9 cellular contexts compared by ENCODE assay signal in the genomic region with DNA sequence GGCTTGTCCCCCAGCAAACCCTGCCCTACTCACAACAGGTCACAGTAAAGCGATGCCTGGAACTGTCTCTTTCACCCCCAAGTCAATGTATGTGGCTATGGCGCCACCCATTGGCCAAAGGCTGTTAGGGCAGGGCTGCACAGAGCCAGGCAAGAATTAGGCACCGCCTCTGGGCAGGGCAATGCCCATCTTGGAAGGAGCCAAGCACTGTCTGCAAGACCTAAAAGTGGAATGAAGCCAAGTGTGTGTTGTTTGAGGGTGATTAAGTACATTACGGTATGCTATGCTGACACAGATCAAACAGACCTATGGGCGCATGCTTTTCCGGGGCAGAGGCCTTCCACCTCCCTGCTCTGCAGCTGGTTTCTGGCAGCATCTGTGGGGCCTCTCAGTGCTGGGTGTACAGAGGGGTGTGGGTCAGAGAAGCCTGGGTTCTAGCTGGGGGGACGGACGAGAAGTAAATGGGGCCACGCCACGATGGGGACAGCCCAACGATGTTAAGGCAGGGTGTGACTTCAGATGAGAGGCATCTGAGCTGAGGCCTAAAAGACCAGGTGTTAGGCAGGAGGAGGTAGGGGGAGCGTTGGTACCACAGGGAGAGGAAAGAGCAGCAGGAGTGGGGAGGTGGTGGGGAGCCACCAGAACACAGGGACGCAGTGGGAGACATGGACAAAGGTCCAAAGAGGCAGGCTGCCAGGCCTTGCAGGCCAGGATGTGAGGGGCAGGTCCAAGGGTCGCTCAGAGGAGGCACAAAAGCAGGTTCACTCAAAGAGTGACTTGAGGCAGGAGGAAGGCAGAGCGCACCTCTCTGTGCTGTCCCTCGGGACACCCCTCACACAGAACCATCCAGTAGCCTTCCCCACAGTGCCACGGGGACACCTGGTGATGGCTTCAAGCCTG. TPM values are rescaled to one million over a fixed set of nuclear protein-coding genes. Genes with fewer than 3 reads are reported as not detected.
DNase-seq lines count a peak whose midpoint lies in the region; ATAC-seq and TF ChIP-seq lines count a peak whose summit lies in the region.
"Had no signal": no experiment of that assay in that cellular context is flagged by ENCODE, and none has a peak within 500 bp of the region (broad histone marks: within the 10 kb centered on the region; RNA-seq: fewer than 3 reads in every experiment).

No MANE protein-coding gene starts in this region.

- no peaks in the 10 kb centered on the region for H3K36me3 ChIP-seq in CD4-positive, alpha-beta memory T cell (ENCODE audit: insufficient read depth, low read length)

- POLR2A ChIA-PET in CD4-positive, alpha-beta memory T cell (lab: Charles Lee; ENCODE audit: partially characterized antibody): interaction anchor here (2.0 kb wide), 1 partner anchor 50 kb away, joined by 5 read pairs; a partner anchor contains a TSS

- H3K27ac ChIP-seq in CD4-positive, alpha-beta memory T cell (ENCODE audit: low read depth, low read length): no peak overlapping the region
- H3K27ac ChIP-seq: SK-N-MC had no signal

- H3K27me3 Mint-ChIP-seq in CD4-positive, alpha-beta memory T cell: no peaks in the 10 kb centered on the region
- no peaks in the 10 kb centered on the region for H3K27me3 Mint-ChIP-seq in natural killer cell treated with Interleukin-12 subunit alpha and Interleukin-12 subunit beta and Interleukin-15 and Interleukin-18, amount 100 ng/mL, for 72 hours
- peaks cover 3% of the 10 kb centered on the region for H3K27me3 Mint-ChIP-seq in type B pancreatic cell

- peak; percentile 94 for ATAC-seq in esophagus mucosa
- peak; percentile 67 to 77 for ATAC-seq in natural killer cell treated with Interleukin-12 subunit alpha and Interleukin-12 subunit beta and Interleukin-15 and Interleukin-18, amount 100 ng/mL, for 72 hours

- H3K4me1 ChIP-seq in CD4-positive, alpha-beta memory T cell (ENCODE audit: insufficient read depth, low read length): peaks cover 13% of the 10 kb centered on the region

- no peaks in the 10 kb centered on the region for H3K9me3 Mint-ChIP-seq in CD4-positive, alpha-beta memory T cell
- no peaks in the 10 kb centered on the region for H3K9me3 Mint-ChIP-seq in natural killer cell treated with Interleukin-12 subunit alpha and Interleukin-12 subunit beta and Interleukin-15 and Interleukin-18, amount 100 ng/mL, for 72 hours
- no peaks in the 10 kb centered on the region for H3K9me3 Mint-ChIP-seq in type B pancreatic cell

- H3K36me3 Mint-ChIP-seq in CD4-positive, alpha-beta memory T cell: peaks cover 0 to 2% of the 10 kb centered on the region in 2 donors
- H3K36me3 Mint-ChIP-seq in natural killer cell treated with Interleukin-12 subunit alpha and Interleukin-12 subunit beta and Interleukin-15 and Interleukin-18, amount 100 ng/mL, for 72 hours: no peaks in the 10 kb centered on the region
- no peaks in the 10 kb centered on the region for H3K36me3 Mint-ChIP-seq in type B pancreatic cell

- H3K9me3 ChIP-seq in CD4-positive, alpha-beta memory T cell (ENCODE audit: control insufficient read depth in 1 of 2, low read length in 2 of 2): no peaks in the 10 kb centered on the region

- no peaks in the 10 kb centered on the region for H3K27me3 ChIP-seq in CD4-positive, alpha-beta memory T cell (ENCODE audit: insufficient read depth, low read length)

- H3K27ac Mint-ChIP-seq in CD4-positive, alpha-beta memory T cell: peak overlapping the region in 2 of 7 donors; percentile 29 to 84
- H3K27ac Mint-ChIP-seq in natural killer cell treated with Interleukin-12 subunit alpha and Interleukin-12 subunit beta and Interleukin-15 and Interleukin-18, amount 100 ng/mL, for 72 hours: no peak overlapping the region
- peak overlapping the region; percentile 3 for H3K27ac Mint-ChIP-seq in type B pancreatic cell

- intact Hi-C loops in CD4-positive, alpha-beta memory T cell (cut with micrococcal nuclease): no loop called here

- peak; percentile 50 to 56 (median 51) for DNase-seq in CD4-positive, alpha-beta memory T cell
- DNase-seq in HCEC 1CT (peak; percentile 72), NCI-H82 treated with DMSO at 0.1 percent for 48 hours (lab: John Stamatoyannopoulos, UW; ENCODE audit: unreplicated experiment) (peak; percentile 37), activated T-cell treated with anti-CD3 and anti-CD28 coated beads for 4 hours (peak; percentile 46), type B pancreatic cell (ENCODE audit: extremely low spot score, unreplicated experiment) (peak; percentile 81), NCI-H2107 (lab: John Stamatoyannopoulos, UW) (no peak)
- peak; percentile 76 for DNase-seq in natural killer cell treated with Interleukin-12 subunit alpha and Interleukin-12 subunit beta and Interleukin-15 and Interleukin-18, amount 100 ng/mL, for 72 hours (ENCODE audit: low spot score)

- TF ChIP-seq CTCF in type B pancreatic cell (conservative IDR thresholded peaks at IDR 0.05): peak; percentile 95

- CTCF ChIA-PET in CD4-positive, alpha-beta memory T cell (lab: Charles Lee; ENCODE audit: partially characterized antibody): interaction anchor here (0.7 to 3.2 kb wide), 2 partner anchors 48 to 96 kb away, joined by 3 to 26 read pairs; no protein-coding TSS in a partner anchor

- peaks cover 8 to 20% (median 11%) of the 10 kb centered on the region in 4 donors for H3K4me1 Mint-ChIP-seq in CD4-positive, alpha-beta memory T cell
- peaks cover 17% of the 10 kb centered on the region in 2 donors for H3K4me1 Mint-ChIP-seq in natural killer cell treated with Interleukin-12 subunit alpha and Interleukin-12 subunit beta and Interleukin-15 and Interleukin-18, amount 100 ng/mL, for 72 hours (ENCODE audit: low read depth in 2 of 2)
- H3K4me1 Mint-ChIP-seq in type B pancreatic cell (ENCODE audit: unreplicated experiment): peaks cover 12% of the 10 kb centered on the region

- H3K4me3 Mint-ChIP-seq in CD4-positive, alpha-beta memory T cell: peak overlapping the region in 1 of 8 donors; percentile 37
- no peak overlapping the region for H3K4me3 Mint-ChIP-seq in natural killer cell treated with Interleukin-12 subunit alpha and Interleukin-12 subunit beta and Interleukin-15 and Interleukin-18, amount 100 ng/mL, for 72 hours
- no peak overlapping the region for H3K4me3 Mint-ChIP-seq in type B pancreatic cell

- H3K4me3 ChIP-seq in CD4-positive, alpha-beta memory T cell (ENCODE audit: low read length in 2 of 2): no peak overlapping the region
- H3K4me3 ChIP-seq: SK-N-MC had no signal

RNA-seq across cellular contexts. Expression of a gene that starts 49.8 kb away (rescaled TPM):
- 1 to 10 TPM; 2.7 to 3.1 TPM for total RNA-seq in CD4-positive, alpha-beta memory T cell
- polyA plus RNA-seq in CD4-positive, alpha-beta memory T cell: 1 to 10 TPM; 6.5 to 7.4 TPM
- 37.2 TPM for total RNA-seq in esophagus mucosa
- total RNA-seq in natural killer cell treated with Interleukin-12 subunit alpha and Interleukin-12 subunit beta and Interleukin-15 and Interleukin-18, amount 100 ng/mL, for 72 hours: 10 to 100 TPM; 49.5 to 87.5 TPM
- 31.8 and 40.0 TPM in 2 replicates for total RNA-seq in type B pancreatic cell (ENCODE audit: low replicate concordance)
